Comparison of ENCODE assay signal across 21 cellular contexts in the genomic region with DNA sequence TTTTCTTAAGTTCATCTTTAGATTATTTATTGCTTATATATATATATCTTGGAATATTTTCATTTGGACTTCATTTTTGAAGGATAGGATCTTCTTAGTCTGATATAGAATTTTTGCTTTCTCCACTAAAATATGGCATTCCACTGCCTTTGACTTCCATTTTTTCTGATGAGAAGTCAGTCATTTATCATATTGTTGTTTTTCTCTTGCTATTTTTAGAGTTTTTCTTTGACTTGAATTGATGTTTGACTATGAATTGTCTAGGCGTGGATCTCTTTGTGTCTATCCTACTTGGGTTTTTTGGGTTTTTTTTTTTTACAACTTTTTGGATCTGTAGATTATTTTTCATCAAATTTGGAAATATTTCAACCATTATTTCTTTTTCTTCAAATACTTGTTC.
"Had no signal": no experiment of that assay in that cellular context is flagged by ENCODE, and none has a peak within 500 bp of the region (broad histone marks: within the 10 kb centered on the region; RNA-seq: fewer than 3 reads in every experiment).

No MANE protein-coding gene starts in this region.

- H3K36me3 ChIP-seq: heart left ventricle, tibial artery, upper lobe of left lung, uterus had no signal

- H3K27ac ChIP-seq: coronary artery, heart left ventricle, tibial artery, upper lobe of left lung, uterus had no signal

- H3K27me3 ChIP-seq: heart left ventricle, tibial artery, upper lobe of left lung, uterus had no signal

- FAIRE-seq: endothelial cell of umbilical vein had no signal

- H3K36me3 Mint-ChIP-seq: stimulated activated effector memory CD8-positive, alpha-beta T cell treated with anti-CD3 and anti-CD28 coated beads, Interleukin-12 subunit alpha, Interleukin-12 subunit beta, amount 100 ng/mL, for 72 hours had no signal

- DNase-seq: effector CD4-positive, alpha-beta T cell; endodermal cell; erythroblast; foreskin melanocyte; heart left ventricle; hippocampal formation; mammary epithelial cell; mucosa of descending colon; naive thymus-derived CD8-positive, alpha-beta T cell; right cardiac atrium; stimulated activated CD4-positive, alpha-beta T cell treated with anti-CD3 and anti-CD28 coated beads, Interleukin-4, amount 100 ng/mL, for 1 hour; stimulated activated CD8-positive, alpha-beta memory T cell treated with anti-CD3 and anti-CD28 coated beads, Interleukin-4, amount 100 ng/mL, for 48 hours; stimulated activated naive CD8-positive, alpha-beta T cell treated with anti-CD3 and anti-CD28 coated beads, Interleukin-15, Interleukin-2, amounts not matched to agents 100 U/mL and 50 U/mL, for 24 hours; tibial artery; upper lobe of left lung; uterus had no signal

- ATAC-seq: heart left ventricle; left lobe of liver; mucosa of descending colon; naive thymus-derived CD8-positive, alpha-beta T cell; right cardiac atrium; stimulated activated effector memory CD8-positive, alpha-beta T cell treated with anti-CD3 and anti-CD28 coated beads, Interleukin-12 subunit alpha, Interleukin-12 subunit beta, amount 100 ng/mL, for 72 hours; stimulated activated naive CD8-positive, alpha-beta T cell treated with anti-CD3 and anti-CD28 coated beads, Interleukin-15, Interleukin-2, amounts not matched to agents 100 U/mL and 50 U/mL, for 24 hours had no signal

- H3K9me3 ChIP-seq: mucosa of descending colon, tibial artery, upper lobe of left lung, uterus had no signal

- H3K4me3 ChIP-seq: coronary artery, heart left ventricle, mucosa of descending colon, tibial artery, upper lobe of left lung, uterus had no signal

- H3K27ac Mint-ChIP-seq: endodermal cell; naive thymus-derived CD8-positive, alpha-beta T cell; progenitor cell of endocrine pancreas; stimulated activated effector memory CD8-positive, alpha-beta T cell treated with anti-CD3 and anti-CD28 coated beads, Interleukin-12 subunit alpha, Interleukin-12 subunit beta, amount 100 ng/mL, for 72 hours had no signal
